Comparison of ENCODE assay signal across 11 cellular contexts in the genomic region with DNA sequence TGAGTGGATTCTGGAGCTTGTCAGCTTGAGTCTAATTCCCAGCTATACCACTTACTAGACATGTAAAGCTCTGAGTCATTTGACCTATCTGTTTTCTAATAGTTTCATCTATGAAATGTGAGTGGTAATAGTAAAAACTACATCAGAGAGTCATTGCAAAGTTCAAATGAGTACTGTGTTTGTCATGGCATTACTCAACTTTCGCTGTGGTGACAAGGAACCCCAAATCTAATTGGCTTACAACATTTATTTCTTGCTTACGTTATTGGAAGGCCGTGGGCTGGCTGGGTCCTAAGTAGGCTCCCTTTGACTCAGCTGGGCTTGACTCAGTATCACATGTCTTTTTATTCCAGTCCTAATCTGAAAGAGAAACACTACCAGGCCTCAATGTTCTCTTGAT.
A peak's percentile ranks its signal among the peaks of the same experiment; 100 is the strongest.
DNase-seq lines count a peak whose midpoint lies in the region; ATAC-seq and TF ChIP-seq lines count a peak whose summit lies in the region.
"Had no signal": no experiment of that assay in that cellular context is flagged by ENCODE, and none has a peak within 500 bp of the region (broad histone marks: within the 10 kb centered on the region; RNA-seq: fewer than 3 reads in every experiment).

No MANE protein-coding gene starts in this region.

- no peaks in the 10 kb centered on the region for H4K20me1 ChIP-seq in IMR-90 (ENCODE audit: insufficient read depth, low read length)

- no peak overlapping the region for H4K91ac ChIP-seq in IMR-90 (ENCODE audit: insufficient read depth, low read depth, low read length)

- H3K4me2 ChIP-seq in IMR-90 (ENCODE audit: low read depth, low read length), result no peak overlapping the region

- CTCF ChIA-PET in IMR-90 (lab: Yijun Ruan, JAX), result no interaction called here

- H4K5ac ChIP-seq in IMR-90 (ENCODE audit: low read depth, low read length), result no peak overlapping the region

- no peak overlapping the region for H2BK120ac ChIP-seq in IMR-90 (ENCODE audit: low read depth, low read length)

- no peak for TF ChIP-seq CTCF in IMR-90 (conservative IDR thresholded peaks at IDR 0.05; ENCODE audit: low read depth, low read length)
- TF ChIP-seq CTCF in epithelial cell of esophagus (IDR thresholded peaks at IDR 0.05; ENCODE audit: insufficient read depth, low read depth, low read length, missing control alignments), result no peak
- TF ChIP-seq CTCF in esophagus squamous epithelium (IDR thresholded peaks at IDR 0.05), result no peak

- no peak overlapping the region for H2BK5ac ChIP-seq in IMR-90 (ENCODE audit: low read depth, low read length, poor library complexity, severe bottlenecking)

- BruUV-seq in IMR-90 (replicated peaks; lab: Mats Ljungman, UMichigan), result no TSS peak

- H3K18ac ChIP-seq in IMR-90 (ENCODE audit: low read depth, low read length), result no peak overlapping the region

- H3K9ac ChIP-seq in IMR-90 (ENCODE audit: low read depth, low read length), result no peak overlapping the region

- peak; percentile 46 for ATAC-seq in GM19025 (IDR thresholded peaks at IDR 0.05; ENCODE audit: low read depth, unreplicated experiment)
- peak; percentile 67 for ATAC-seq in IMR-90 (ENCODE audit: low read depth)
- ATAC-seq in GM18519 (IDR thresholded peaks at IDR 0.05; ENCODE audit: low FRiP score, unreplicated experiment), result no peak
- no peak for ATAC-seq in GM21515 (IDR thresholded peaks at IDR 0.05; ENCODE audit: unreplicated experiment)

- H3K27me3 ChIP-seq in IMR-90 (ENCODE audit: control insufficient read depth, insufficient read depth, low read length) (no peaks in the 10 kb centered on the region), esophagus squamous epithelium (no peaks in the 10 kb centered on the region)

- no peak overlapping the region for H4K8ac ChIP-seq in IMR-90 (ENCODE audit: low read depth in 2 of 2, low read length in 2 of 2)

- H3K4ac ChIP-seq in IMR-90 (ENCODE audit: low read depth, low read length), result no peak overlapping the region

- no peak overlapping the region for H3K56ac ChIP-seq in IMR-90 (ENCODE audit: extremely low read depth, insufficient read depth, low read length)

- H2BK15ac ChIP-seq in IMR-90 (ENCODE audit: low read depth, low read length), result no peak overlapping the region

- H2AK5ac ChIP-seq in IMR-90 (ENCODE audit: low read depth, low read length), result no peak overlapping the region

- no peaks in the 10 kb centered on the region for H3K36me3 ChIP-seq in IMR-90 (ENCODE audit: control insufficient read depth, insufficient read depth, low read length)
- H3K36me3 ChIP-seq in esophagus squamous epithelium, result no peaks in the 10 kb centered on the region

- H3K23ac ChIP-seq in IMR-90 (ENCODE audit: low read depth, low read length), result no peak overlapping the region

- H3K9me3 ChIP-seq in IMR-90 (ENCODE audit: control insufficient read depth, insufficient read depth, low read length) (no peaks in the 10 kb centered on the region), esophagus squamous epithelium (no peaks in the 10 kb centered on the region)

- no peak overlapping the region for H3K14ac ChIP-seq in IMR-90 (replicated peaks; ENCODE audit: low read depth, low read length)

- dilution Hi-C loops in IMR-90 (cut with HindIII; ENCODE audit: low sequenced_read_pairs, unreplicated experiment), result no loop called here

- DNase-seq in AG08396 (ENCODE audit: low spot score) (peak; percentile 59), IMR-90 (peak; percentile 95), epithelial cell of esophagus (ENCODE audit: low read depth) (peak; percentile 78), esophagus squamous epithelium (lab: John Stamatoyannopoulos, UW) (no peak), DMS 273 treated with DMSO at 0.1 percent for 48 hours (lab: John Stamatoyannopoulos, UW) (no peak)
- DNase-seq: central memory CD4-positive, alpha-beta T cell; hypothalamus; Right ventricle myocardium superior had no signal

- intact Hi-C loops in IMR-90 (cut with micrococcal nuclease) (no loop called here), esophagus squamous epithelium (cut with DNase I) (no loop called here)

- H3K9me1 ChIP-seq in IMR-90 (ENCODE audit: insufficient read depth, low read length), result no peaks in the 10 kb centered on the region

- in situ Hi-C loops in IMR-90 (cut with MboI; ENCODE audit: low sequenced_read_pairs), result no loop called here

- H3K4me3 ChIP-seq in IMR-90 (ENCODE audit: insufficient read depth, low read depth, low read length) (no peak overlapping the region), epithelial cell of esophagus (ENCODE audit: low read length) (no peak overlapping the region), esophagus squamous epithelium (no peak overlapping the region)

- H3K79me1 ChIP-seq in IMR-90 (ENCODE audit: low read depth in 1 of 2, low read length in 2 of 2), result no peaks in the 10 kb centered on the region

- WGBS in IMR-90 (ENCODE audit: extremely low coverage in 2 of 2, insufficient read length in 1 of 2), 2 experiments, result no CpG with 5 or more reads among the region's 3 CpGs
- 50 to 61% methylated on average over 3 of the region's 3 CpGs for WGBS in esophagus squamous epithelium, 2 donors

- no peak overlapping the region for H2AK9ac ChIP-seq in IMR-90 (replicated peaks; ENCODE audit: low read depth, low read length, poor library complexity)

- H2AFZ ChIP-seq in IMR-90 (replicated peaks; ENCODE audit: low read length, poor library complexity), result no peak overlapping the region

- POLR2A ChIA-PET in IMR-90 (lab: Charles Lee; ENCODE audit: unreplicated experiment), result no interaction called here

- H2BK20ac ChIP-seq in IMR-90 (ENCODE audit: low read depth, low read length), result no peak overlapping the region

- H3K27ac ChIP-seq in IMR-90 (ENCODE audit: insufficient read depth, low read length), result no peak overlapping the region
- H3K27ac ChIP-seq in esophagus squamous epithelium, result no peak overlapping the region

- H3K4me1 ChIP-seq in IMR-90 (ENCODE audit: control insufficient read depth, insufficient read depth, low read length) (no peaks in the 10 kb centered on the region), esophagus squamous epithelium (no peaks in the 10 kb centered on the region)

- TF ChIP-seq POLR2A in IMR-90 (IDR thresholded peaks at IDR 0.05; ENCODE audit: low read depth, low read length), result no peak
- TF ChIP-seq POLR2A in esophagus squamous epithelium (IDR thresholded peaks at IDR 0.05), result no peak

- TF ChIP-seq RAD21 in IMR-90 (IDR thresholded peaks at IDR 0.05; ENCODE audit: low read length), result no peak

TF ChIP-seq in IMR-90, 13 proteins besides CTCF, POLR2A, EP300 and RAD21:
- TF ChIP-seq CEBPB (IDR thresholded peaks at IDR 0.05; ENCODE audit: low read depth, low read length) (peak; percentile 66; the same call in 1 of the 2 replicates), NFE2L2 (IDR thresholded peaks at IDR 0.05; ENCODE audit: low read depth, low read length) (no peak)

Comparison
In these comparisons a context has a peak if more than half of its experiments do, and no peak if none do; other contexts are left out.
1. DNase-seq: peak in AG08396 (single experiment), IMR-90 (single experiment) and epithelial cell of esophagus (single experiment); none in esophagus squamous epithelium (single experiment) and DMS 273 treated with DMSO at 0.1 percent for 48 hours (single experiment).
2. ATAC-seq: peak in GM19025 (single experiment) and IMR-90 (single experiment); none in GM18519 (single experiment) and GM21515 (single experiment).